Comparison of ENCODE assay signal across 20 cellular contexts in genomic region chr3:120764206-120764605, GRCh38. TPM values are rescaled to one million over a fixed set of nuclear protein-coding genes. Genes with fewer than 3 reads are reported as not detected.
DNase-seq lines count a peak whose midpoint lies in the region; ATAC-seq and TF ChIP-seq lines count a peak whose summit lies in the region.
"Had no signal": no experiment of that assay in that cellular context is flagged by ENCODE, and none has a peak within 500 bp of the region (broad histone marks: within the 10 kb centered on the region; RNA-seq: fewer than 3 reads in every experiment).

No MANE protein-coding gene starts in this region.

- ATAC-seq in GM18868 (IDR thresholded peaks at IDR 0.05; ENCODE audit: unreplicated experiment) = peak; percentile 5
- ATAC-seq in HG03135 (IDR thresholded peaks at IDR 0.05; ENCODE audit: unreplicated experiment) = no peak
- ATAC-seq: naive thymus-derived CD4-positive, alpha-beta T cell; stimulated activated effector memory CD8-positive, alpha-beta T cell treated with anti-CD3 and anti-CD28 coated beads, Interleukin-12 subunit alpha, Interleukin-12 subunit beta, amount 100 ng/mL, for 72 hours; T-cell had no signal

- H3K4me1 ChIP-seq in mesendoderm (ENCODE audit: control insufficient read depth, low read depth, low read length) (peaks cover 4% of the 10 kb centered on the region), spleen (peaks cover 0 to 47% (median 13%) of the 10 kb centered on the region in 6 donors)

- H3K4me3 ChIP-seq in mesendoderm (ENCODE audit: low read length) (no peak overlapping the region), spleen (no peak overlapping the region)

- H3K56ac ChIP-seq in mesendoderm (ENCODE audit: low read length) = no peak overlapping the region

- H3K4me2 ChIP-seq in mesendoderm (ENCODE audit: low read length) = no peak overlapping the region

- H2AK5ac ChIP-seq in mesendoderm (ENCODE audit: low read length) = no peak overlapping the region

- H3K4me3 Mint-ChIP-seq in HFFc6 = peak overlapping the region; percentile 45
- H3K4me3 Mint-ChIP-seq: activated CD4-positive, alpha-beta memory T cell treated with anti-CD3 and anti-CD28 coated beads, Interleukin-2, amount 10 ng/mL, durations not matched to agents 7 days and 5 days; activated naive CD8-positive, alpha-beta T cell treated with anti-CD3 and anti-CD28 coated beads for 36 hours; stimulated activated effector memory CD8-positive, alpha-beta T cell treated with anti-CD3 and anti-CD28 coated beads, Interleukin-12 subunit alpha, Interleukin-12 subunit beta, amount 100 ng/mL, for 72 hours; T-cell had no signal

- H3K79me1 ChIP-seq in mesendoderm (ENCODE audit: low read length) = peaks cover 9% of the 10 kb centered on the region

- H3K9me3 Mint-ChIP-seq in HFFc6 = peaks cover 3% of the 10 kb centered on the region
- H3K9me3 Mint-ChIP-seq: activated naive CD8-positive, alpha-beta T cell treated with anti-CD3 and anti-CD28 coated beads for 36 hours; stimulated activated effector memory CD8-positive, alpha-beta T cell treated with anti-CD3 and anti-CD28 coated beads, Interleukin-12 subunit alpha, Interleukin-12 subunit beta, amount 100 ng/mL, for 72 hours; T-cell had no signal

- no peaks in the 10 kb centered on the region for H3K36me3 ChIP-seq in mesendoderm (ENCODE audit: control insufficient read depth, insufficient read depth, low read length)
- no peaks in the 10 kb centered on the region for H3K36me3 ChIP-seq in spleen

- peaks cover 47% of the 10 kb centered on the region for H3K36me3 Mint-ChIP-seq in HFFc6 (ENCODE audit: low read depth)
- H3K36me3 Mint-ChIP-seq: stimulated activated effector memory CD8-positive, alpha-beta T cell treated with anti-CD3 and anti-CD28 coated beads, Interleukin-12 subunit alpha, Interleukin-12 subunit beta, amount 100 ng/mL, for 72 hours had no signal

- H3K27ac ChIP-seq in mesendoderm (ENCODE audit: low read depth, low read length) = no peak overlapping the region
- H3K27ac ChIP-seq in spleen = no peak overlapping the region
- H3K27ac ChIP-seq: VCaP had no signal

- no peak for TF ChIP-seq POLR2A in spleen (IDR thresholded peaks at IDR 0.05)

- peaks cover 18% of the 10 kb centered on the region for H3K79me2 ChIP-seq in mesendoderm (ENCODE audit: control insufficient read depth, insufficient read depth, low read length)

- H3K27me3 Mint-ChIP-seq in HFFc6 (ENCODE audit: insufficient read depth) = no peaks in the 10 kb centered on the region
- H3K27me3 Mint-ChIP-seq: activated CD4-positive, alpha-beta memory T cell treated with anti-CD3 and anti-CD28 coated beads, Interleukin-2, amount 10 ng/mL, durations not matched to agents 7 days and 5 days; activated naive CD8-positive, alpha-beta T cell treated with anti-CD3 and anti-CD28 coated beads for 36 hours; naive thymus-derived CD4-positive, alpha-beta T cell; T-cell had no signal

- no peak overlapping the region for H3K23ac ChIP-seq in mesendoderm (ENCODE audit: low read length)

- H3K4ac ChIP-seq in mesendoderm (ENCODE audit: low read depth, low read length) = no peak overlapping the region

- no peaks in the 10 kb centered on the region for H3K9me3 ChIP-seq in spleen

- intact Hi-C loops in spleen (cut with DNase I; ENCODE audit: low total_unique reads) = no loop called here

- no peak overlapping the region for H4K5ac ChIP-seq in mesendoderm (ENCODE audit: low read length)

- no peaks in the 10 kb centered on the region for H3K27me3 ChIP-seq in mesendoderm (ENCODE audit: insufficient read depth, low read length, poor library complexity)
- no peaks in the 10 kb centered on the region for H3K27me3 ChIP-seq in spleen (replicated peaks in 1 of 7)

- H3K27ac Mint-ChIP-seq in HFFc6 = peak overlapping the region; percentile 82
- H3K27ac Mint-ChIP-seq: activated CD4-positive, alpha-beta memory T cell treated with anti-CD3 and anti-CD28 coated beads, Interleukin-2, amount 10 ng/mL, durations not matched to agents 7 days and 5 days; activated naive CD8-positive, alpha-beta T cell treated with anti-CD3 and anti-CD28 coated beads for 36 hours; stimulated activated effector memory CD8-positive, alpha-beta T cell treated with anti-CD3 and anti-CD28 coated beads, Interleukin-12 subunit alpha, Interleukin-12 subunit beta, amount 100 ng/mL, for 72 hours; T-cell had no signal

- no peak overlapping the region for H4K8ac ChIP-seq in mesendoderm (ENCODE audit: low read depth, low read length)

- no peak overlapping the region for H3K18ac ChIP-seq in mesendoderm (ENCODE audit: low read length)

- H2BK15ac ChIP-seq in mesendoderm (replicated peaks; ENCODE audit: low read depth) = no peak overlapping the region

- no peak overlapping the region for H2BK5ac ChIP-seq in mesendoderm (ENCODE audit: low read length)

- peaks cover 96% of the 10 kb centered on the region for H3K4me1 Mint-ChIP-seq in HFFc6 (ENCODE audit: low read depth)

- TF ChIP-seq CTCF in HFFc6 (IDR thresholded peaks at IDR 0.05) = no peak
- TF ChIP-seq CTCF in spleen (IDR thresholded peaks at IDR 0.05 in 8 of 11, conservative IDR thresholded peaks at IDR 0.05 in 3 of 11) = no peak

- DNase-seq in HFFc6 (no peak), NCI-H69 (lab: John Stamatoyannopoulos, UW) (peak; percentile 1), mesendoderm (peak; percentile 61), spleen (no peak)
- DNase-seq in central memory CD4-positive, alpha-beta T cell = no peak
- DNase-seq: activated CD4-positive, alpha-beta memory T cell treated with anti-CD3 and anti-CD28 coated beads, Interleukin-2, amount 10 ng/mL, durations not matched to agents 7 days and 5 days; activated naive CD8-positive, alpha-beta T cell treated with anti-CD3 and anti-CD28 coated beads for 36 hours; activated T-cell treated with anti-CD3 and anti-CD28 coated beads, Interleukin-2, amount 50 U/mL, for 48 hours; AML-193; COR-L47; HCEC 1CT; head of caudate nucleus; islet precursor cell; MV-4-11; naive thymus-derived CD4-positive, alpha-beta T cell; T-cell had no signal

- H3K9ac ChIP-seq in mesendoderm (ENCODE audit: low read length) = no peak overlapping the region

- no peak overlapping the region for H2BK120ac ChIP-seq in mesendoderm (ENCODE audit: low read depth, low read length)

RNA-seq across cellular contexts. Expression of gene GTF2E1, which starts 21.7 kb away (rescaled TPM):
- total RNA-seq in HFFc6 (2021; fragmentation: NEBNext Ultra II Directional; extraction: Animal tissue kit (Norgen Biotek cat#: 25700)) = 10 to 100 TPM; 28.6 to 35.7 (median 29.9) TPM
- 52.6 TPM for polyA plus RNA-seq in mesendoderm (2013, experiment 1 of 2)
- polyA plus RNA-seq in mesendoderm (2013, experiment 2 of 2) = 50.0 TPM
- 10 to 100 TPM; 18.7 to 28.3 (median 21.3) TPM for total RNA-seq in spleen
- polyA plus RNA-seq in spleen = 1 to 10 TPM; 5.2 to 9.0 (median 6.7) TPM

RNA-seq across cellular contexts. Expression of gene RABL3, which starts 21.9 kb away (rescaled TPM):
- total RNA-seq in HFFc6 (2021; fragmentation: NEBNext Ultra II Directional; extraction: Animal tissue kit (Norgen Biotek cat#: 25700)) = 10 to 100 TPM; 32.0 to 39.4 (median 36.9) TPM
- polyA plus RNA-seq in mesendoderm (2013, experiment 1 of 2) = 13.0 TPM
- 13.8 TPM for polyA plus RNA-seq in mesendoderm (2013, experiment 2 of 2)
- total RNA-seq in spleen = 10 to 100 TPM; 12.0 to 24.0 (median 19.1) TPM
- polyA plus RNA-seq in spleen = 1 to 10 TPM; 4.3 to 7.6 (median 5.3) TPM

Comparison
In these comparisons a context has a peak if more than half of its experiments do, and no peak if none do; other contexts are left out.
1. DNase-seq: peak in NCI-H69 (single experiment) and mesendoderm (single experiment); none in HFFc6 (single experiment), spleen (single experiment) and central memory CD4-positive, alpha-beta T cell (single experiment).